ENCODE assay signal across 1 cellular context in the genomic region with DNA sequence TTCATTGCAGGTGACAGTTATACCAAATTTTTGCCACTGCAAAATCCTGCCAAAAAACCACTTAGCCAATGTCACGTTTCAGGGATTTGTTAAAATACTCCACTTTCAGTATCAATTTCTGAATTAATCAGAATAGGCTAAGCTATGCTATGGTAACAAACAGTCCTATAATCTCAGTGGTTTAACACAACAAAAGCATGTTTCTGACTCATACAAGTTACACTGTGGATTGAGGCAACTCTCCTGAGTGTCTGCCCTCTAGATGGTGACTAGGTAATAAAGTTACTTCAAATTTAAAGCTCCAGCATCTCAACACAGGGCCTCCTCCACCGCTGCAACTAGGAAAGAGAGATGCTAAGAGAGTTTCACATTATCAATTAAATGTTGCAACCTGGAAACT.
A peak's percentile ranks its signal among the peaks of the same experiment; 100 is the strongest.
TF ChIP-seq lines count a peak whose summit lies in the region.

No MANE protein-coding gene starts in this region.

TF ChIP-seq in GM12878, 131 proteins besides CTCF, POLR2A, EP300 and RAD21:
- TF ChIP-seq, protein P1, sequence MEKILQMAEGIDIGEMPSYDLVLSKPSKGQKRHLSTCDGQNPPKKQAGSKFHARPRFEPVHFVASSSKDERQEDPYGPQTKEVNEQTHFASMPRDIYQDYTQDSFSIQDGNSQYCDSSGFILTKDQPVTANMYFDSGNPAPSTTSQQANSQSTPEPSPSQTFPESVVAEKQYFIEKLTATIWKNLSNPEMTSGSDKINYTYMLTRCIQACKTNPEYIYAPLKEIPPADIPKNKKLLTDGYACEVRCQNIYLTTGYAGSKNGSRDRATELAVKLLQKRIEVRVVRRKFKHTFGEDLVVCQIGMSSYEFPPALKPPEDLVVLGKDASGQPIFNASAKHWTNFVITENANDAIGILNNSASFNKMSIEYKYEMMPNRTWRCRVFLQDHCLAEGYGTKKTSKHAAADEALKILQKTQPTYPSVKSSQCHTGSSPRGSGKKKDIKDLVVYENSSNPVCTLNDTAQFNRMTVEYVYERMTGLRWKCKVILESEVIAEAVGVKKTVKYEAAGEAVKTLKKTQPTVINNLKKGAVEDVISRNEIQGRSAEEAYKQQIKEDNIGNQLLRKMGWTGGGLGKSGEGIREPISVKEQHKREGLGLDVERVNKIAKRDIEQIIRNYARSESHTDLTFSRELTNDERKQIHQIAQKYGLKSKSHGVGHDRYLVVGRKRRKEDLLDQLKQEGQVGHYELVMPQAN (conservative IDR thresholded peaks at IDR 0.05): no peak
- 0 out of 4 replicates have a peak, but pooled peaks of 1 of the 2 experiments have one; percentile 13 for TF ChIP-seq BHLHE40 (IDR thresholded peaks at IDR 0.05; ENCODE audit: borderline replicate concordance in 1 of 2, low read depth in 2 of 2, low read length in 1 of 2)
